In genomic region chr11:72820439-72821139, GRCh38 we compare ENCODE assay signal across 10 cellular contexts. TPM values are rescaled to one million over a fixed set of nuclear protein-coding genes. Genes with fewer than 3 reads are reported as not detected.
DNase-seq lines count a peak whose midpoint lies in the region; ATAC-seq, FAIRE-seq and TF ChIP-seq lines count a peak whose summit lies in the region.
"Had no signal": no experiment of that assay in that cellular context is flagged by ENCODE, and none has a peak within 500 bp of the region (broad histone marks: within the 10 kb centered on the region; RNA-seq: fewer than 3 reads in every experiment).

No MANE protein-coding gene starts in this region.

- no peak for ATAC-seq in stimulated activated naive CD8-positive, alpha-beta T cell treated with anti-CD3 and anti-CD28 coated beads, Interleukin-15, amount 100 ng/mL, for 72 hours
- ATAC-seq in activated T-helper 17 cell treated with anti-CD3 and anti-CD28 coated beads, Interleukin-2, amount 50 U/mL, for 72 hours (replicated peaks): no peak
- ATAC-seq in HG03108 (IDR thresholded peaks at IDR 0.05; ENCODE audit: unreplicated experiment): no peak

- peak overlapping the region; percentile 10 for H3K4me3 Mint-ChIP-seq in stimulated activated naive CD8-positive, alpha-beta T cell treated with anti-CD3 and anti-CD28 coated beads, Interleukin-15, Interleukin-2, amounts not matched to agents 100 ng/mL and 50 ng/mL, for 24 hours
- peak overlapping the region in 1 of 2 donors; percentile 11 for H3K4me3 Mint-ChIP-seq in stimulated activated naive CD8-positive, alpha-beta T cell treated with anti-CD3 and anti-CD28 coated beads, Interleukin-15, amount 100 ng/mL, for 72 hours
- peak overlapping the region; percentile 44 for H3K4me3 Mint-ChIP-seq in activated T-helper 17 cell treated with anti-CD3 and anti-CD28 coated beads, Interleukin-2, amount 50 U/mL, for 72 hours
- H3K4me3 Mint-ChIP-seq in mesothelial cell of epicardium: peak overlapping the region; percentile 63

- TF ChIP-seq CTCF in mesothelial cell of epicardium (IDR thresholded peaks at IDR 0.05; ENCODE audit: unreplicated experiment) (no peak), D721Med (IDR thresholded peaks at IDR 0.05; ENCODE audit: insufficient read depth, missing control alignments) (no peak)

- H3K36me3 Mint-ChIP-seq in stimulated activated naive CD8-positive, alpha-beta T cell treated with anti-CD3 and anti-CD28 coated beads, Interleukin-15, Interleukin-2, amounts not matched to agents 100 ng/mL and 50 ng/mL, for 24 hours (ENCODE audit: low read depth): peaks cover 28% of the 10 kb centered on the region
- H3K36me3 Mint-ChIP-seq in activated T-helper 17 cell treated with anti-CD3 and anti-CD28 coated beads, Interleukin-2, amount 50 U/mL, for 72 hours (ENCODE audit: low read depth): peaks cover 81% of the 10 kb centered on the region
- H3K36me3 Mint-ChIP-seq in mesothelial cell of epicardium: peaks cover 8% of the 10 kb centered on the region

- peaks cover 35% of the 10 kb centered on the region for H3K4me1 Mint-ChIP-seq in stimulated activated naive CD8-positive, alpha-beta T cell treated with anti-CD3 and anti-CD28 coated beads, Interleukin-15, Interleukin-2, amounts not matched to agents 100 ng/mL and 50 ng/mL, for 24 hours (ENCODE audit: low read depth)
- peaks cover 69% of the 10 kb centered on the region for H3K4me1 Mint-ChIP-seq in stimulated activated naive CD8-positive, alpha-beta T cell treated with anti-CD3 and anti-CD28 coated beads, Interleukin-15, amount 100 ng/mL, for 72 hours
- H3K4me1 Mint-ChIP-seq in activated T-helper 17 cell treated with anti-CD3 and anti-CD28 coated beads, Interleukin-2, amount 50 U/mL, for 72 hours: peaks cover 15% of the 10 kb centered on the region
- H3K4me1 Mint-ChIP-seq in mesothelial cell of epicardium: peaks cover 15% of the 10 kb centered on the region

- FAIRE-seq in D721Med (lab: Jason Lieb, UNC): no peak
- FAIRE-seq: islet of Langerhans had no signal

- DNase-seq in stimulated activated naive CD8-positive, alpha-beta T cell treated with anti-CD3 and anti-CD28 coated beads, Interleukin-15, amount 100 ng/mL, for 72 hours: no peak
- no peak for DNase-seq in mesothelial cell of epicardium (ENCODE audit: low spot score in 2 of 2, unreplicated experiment in 2 of 2)
- no peak for DNase-seq in D721Med (ENCODE audit: insufficient read length, low spot score)
- DNase-seq in retina: no peak
- DNase-seq in GF-D8 (lab: John Stamatoyannopoulos, UW): no peak
- DNase-seq: DND-41 had no signal

- H3K27me3 Mint-ChIP-seq in stimulated activated naive CD8-positive, alpha-beta T cell treated with anti-CD3 and anti-CD28 coated beads, Interleukin-15, Interleukin-2, amounts not matched to agents 100 ng/mL and 50 ng/mL, for 24 hours: no peaks in the 10 kb centered on the region
- no peaks in the 10 kb centered on the region for H3K27me3 Mint-ChIP-seq in stimulated activated naive CD8-positive, alpha-beta T cell treated with anti-CD3 and anti-CD28 coated beads, Interleukin-15, amount 100 ng/mL, for 72 hours
- H3K27me3 Mint-ChIP-seq in activated T-helper 17 cell treated with anti-CD3 and anti-CD28 coated beads, Interleukin-2, amount 50 U/mL, for 72 hours: no peaks in the 10 kb centered on the region
- H3K27me3 Mint-ChIP-seq in mesothelial cell of epicardium (ENCODE audit: low read depth): no peaks in the 10 kb centered on the region

- no peaks in the 10 kb centered on the region for H3K9me3 Mint-ChIP-seq in stimulated activated naive CD8-positive, alpha-beta T cell treated with anti-CD3 and anti-CD28 coated beads, Interleukin-15, Interleukin-2, amounts not matched to agents 100 ng/mL and 50 ng/mL, for 24 hours
- no peaks in the 10 kb centered on the region for H3K9me3 Mint-ChIP-seq in stimulated activated naive CD8-positive, alpha-beta T cell treated with anti-CD3 and anti-CD28 coated beads, Interleukin-15, amount 100 ng/mL, for 72 hours
- no peaks in the 10 kb centered on the region for H3K9me3 Mint-ChIP-seq in activated T-helper 17 cell treated with anti-CD3 and anti-CD28 coated beads, Interleukin-2, amount 50 U/mL, for 72 hours
- no peaks in the 10 kb centered on the region for H3K9me3 Mint-ChIP-seq in mesothelial cell of epicardium

- peak overlapping the region; percentile 65 for H3K27ac Mint-ChIP-seq in stimulated activated naive CD8-positive, alpha-beta T cell treated with anti-CD3 and anti-CD28 coated beads, Interleukin-15, Interleukin-2, amounts not matched to agents 100 ng/mL and 50 ng/mL, for 24 hours
- peak overlapping the region in 1 of 2 donors; percentile 74 for H3K27ac Mint-ChIP-seq in stimulated activated naive CD8-positive, alpha-beta T cell treated with anti-CD3 and anti-CD28 coated beads, Interleukin-15, amount 100 ng/mL, for 72 hours
- H3K27ac Mint-ChIP-seq in activated T-helper 17 cell treated with anti-CD3 and anti-CD28 coated beads, Interleukin-2, amount 50 U/mL, for 72 hours: no peak overlapping the region
- no peak overlapping the region for H3K27ac Mint-ChIP-seq in mesothelial cell of epicardium

RNA-seq across cellular contexts. Expression of gene ATG16L2, which starts 6.4 kb away (rescaled TPM):
- total RNA-seq in activated T-helper 17 cell treated with anti-CD3 and anti-CD28 coated beads, Interleukin-2, amount 50 U/mL, for 72 hours: 100 to 1,000 TPM in 1 of 2 donors, 10 to 100 TPM in 1; 85.3 to 127 TPM
- 44.0 to 48.0 TPM (median 45.0 TPM) in 3 replicates for total RNA-seq in mesothelial cell of epicardium

RNA-seq across cellular contexts. Expression of gene STARD10, which starts 26.7 kb away (rescaled TPM):
- total RNA-seq in activated T-helper 17 cell treated with anti-CD3 and anti-CD28 coated beads, Interleukin-2, amount 50 U/mL, for 72 hours: 10 to 100 TPM in 1 of 2 donors, 1 to 10 TPM in 1; 7.7 to 16.4 TPM
- 51.1 to 54.9 TPM (median 54.7 TPM) in 3 replicates for total RNA-seq in mesothelial cell of epicardium
